Comparison of ENCODE assay signal across 11 cellular contexts in the genomic region with DNA sequence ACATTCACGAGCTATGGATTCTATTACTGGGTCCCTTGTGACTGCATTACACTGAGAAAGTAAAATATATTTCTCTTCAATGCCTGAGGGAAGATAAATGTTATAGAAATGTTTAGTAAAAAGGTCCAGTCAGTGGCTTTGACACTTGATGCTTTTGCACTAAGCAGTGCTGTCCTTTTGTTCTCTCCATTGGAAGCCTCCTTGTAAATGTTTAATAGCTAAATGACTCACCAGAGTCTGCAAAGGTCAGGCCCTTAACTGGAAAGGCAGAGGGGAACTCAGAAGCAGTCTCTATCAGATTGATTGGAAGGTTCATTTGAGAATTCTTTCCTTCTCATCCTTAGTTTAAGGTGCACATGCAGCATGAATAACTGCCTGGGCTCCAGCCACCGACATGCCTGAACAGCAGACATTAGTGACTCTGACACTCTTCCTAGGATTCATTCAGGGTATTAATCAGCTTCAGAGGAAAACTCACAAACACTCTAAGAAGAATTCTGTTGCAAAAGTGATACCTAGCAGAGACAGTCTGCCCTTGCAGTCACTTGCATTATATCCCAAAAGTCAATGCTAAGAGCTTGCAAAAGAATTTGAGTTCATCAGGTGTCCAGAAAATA. TPM values are rescaled to one million over a fixed set of nuclear protein-coding genes. Genes with fewer than 3 reads are reported as not detected.
DNase-seq lines count a peak whose midpoint lies in the region; ATAC-seq and TF ChIP-seq lines count a peak whose summit lies in the region.
"Had no signal": no experiment of that assay in that cellular context is flagged by ENCODE, and none has a peak within 500 bp of the region (broad histone marks: within the 10 kb centered on the region; RNA-seq: fewer than 3 reads in every experiment).

No MANE protein-coding gene starts in this region.

- no peak overlapping the region for H3K4me3 Mint-ChIP-seq in stimulated activated memory B cell treated with anti-CD40 and anti-IgM and Interleukin-4, amounts not matched to agents 10 μg/mL and 1 μg/mL and 100 μg/mL, for 72 hours
- H3K4me3 Mint-ChIP-seq in activated CD8-positive, alpha-beta memory T cell treated with anti-CD3 and anti-CD28 coated beads, Interleukin-2, amount 10 ng/mL, durations not matched to agents 7 days and 5 days, result no peak overlapping the region
- H3K4me3 Mint-ChIP-seq: naive B cell had no signal

- peak; percentile 10 for DNase-seq in NCI-H2227 (lab: John Stamatoyannopoulos, UW; ENCODE audit: unreplicated experiment)
- DNase-seq in NCI-H2227 treated with DMSO at 0.1 percent for 48 hours (lab: John Stamatoyannopoulos, UW), result no peak
- peak; percentile 60 for DNase-seq in epithelial cell of esophagus (ENCODE audit: low read depth)
- DNase-seq in activated CD8-positive, alpha-beta memory T cell treated with anti-CD3 and anti-CD28 coated beads, Interleukin-2, amount 10 ng/mL, durations not matched to agents 7 days and 5 days, result no peak
- DNase-seq in GM10248 (ENCODE audit: extremely low spot score), result no peak
- DNase-seq: KBM-7, naive B cell, Right ventricle myocardium superior had no signal

- H3K4me1 Mint-ChIP-seq in stimulated activated memory B cell treated with anti-CD40 and anti-IgM and Interleukin-4, amounts not matched to agents 10 μg/mL and 1 μg/mL and 100 μg/mL, for 72 hours, result no peaks in the 10 kb centered on the region
- no peaks in the 10 kb centered on the region for H3K4me1 Mint-ChIP-seq in activated CD8-positive, alpha-beta memory T cell treated with anti-CD3 and anti-CD28 coated beads, Interleukin-2, amount 10 ng/mL, durations not matched to agents 7 days and 5 days

- H3K9me3 Mint-ChIP-seq in stimulated activated memory B cell treated with anti-CD40 and anti-IgM and Interleukin-4, amounts not matched to agents 10 μg/mL and 1 μg/mL and 100 μg/mL, for 72 hours, result peaks cover 9% of the 10 kb centered on the region
- no peaks in the 10 kb centered on the region for H3K9me3 Mint-ChIP-seq in activated CD8-positive, alpha-beta memory T cell treated with anti-CD3 and anti-CD28 coated beads, Interleukin-2, amount 10 ng/mL, durations not matched to agents 7 days and 5 days (ENCODE audit: low read depth)

- no peaks in the 10 kb centered on the region for H3K36me3 Mint-ChIP-seq in stimulated activated memory B cell treated with anti-CD40 and anti-IgM and Interleukin-4, amounts not matched to agents 10 μg/mL and 1 μg/mL and 100 μg/mL, for 72 hours
- no peaks in the 10 kb centered on the region for H3K36me3 Mint-ChIP-seq in activated CD8-positive, alpha-beta memory T cell treated with anti-CD3 and anti-CD28 coated beads, Interleukin-2, amount 10 ng/mL, durations not matched to agents 7 days and 5 days

- no peak overlapping the region for H3K27ac Mint-ChIP-seq in stimulated activated memory B cell treated with anti-CD40 and anti-IgM and Interleukin-4, amounts not matched to agents 10 μg/mL and 1 μg/mL and 100 μg/mL, for 72 hours
- H3K27ac Mint-ChIP-seq in activated CD8-positive, alpha-beta memory T cell treated with anti-CD3 and anti-CD28 coated beads, Interleukin-2, amount 10 ng/mL, durations not matched to agents 7 days and 5 days, result no peak overlapping the region
- H3K27ac Mint-ChIP-seq: naive B cell had no signal

- POLR2A ChIA-PET in GM10248 (lab: Yijun Ruan, JAX), result no interaction called here

- TF ChIP-seq CTCF in epithelial cell of esophagus (IDR thresholded peaks at IDR 0.05; ENCODE audit: insufficient read depth, low read depth, low read length, missing control alignments) (no peak), GM10248 (IDR thresholded peaks at IDR 0.05; ENCODE audit: control extremely low read depth, extremely low read depth, low read depth, missing control alignments) (no peak)

- CTCF ChIA-PET in activated CD8-positive, alpha-beta memory T cell treated with anti-CD3 and anti-CD28 coated beads, Interleukin-2, amount 10 ng/mL, durations not matched to agents 7 days and 5 days (lab: Charles Lee), result no interaction called here
- CTCF ChIA-PET in GM10248 (lab: Yijun Ruan, JAX), result no interaction called here

- no peak overlapping the region for H3K4me3 ChIP-seq in epithelial cell of esophagus (ENCODE audit: low read length)

- peak; percentile 68 for ATAC-seq in HG03139 (IDR thresholded peaks at IDR 0.05; ENCODE audit: unreplicated experiment)
- peak; percentile 50 for ATAC-seq in stimulated activated memory B cell treated with anti-CD40 and anti-IgM and Interleukin-4, amounts not matched to agents 10 μg/mL and 1 μg/mL and 100 μg/mL, for 72 hours
- ATAC-seq in activated CD8-positive, alpha-beta memory T cell treated with anti-CD3 and anti-CD28 coated beads, Interleukin-2, amount 10 ng/mL, durations not matched to agents 7 days and 5 days, result no peak
- no peak for ATAC-seq in HG03442 (IDR thresholded peaks at IDR 0.05; ENCODE audit: unreplicated experiment)

- H3K27me3 Mint-ChIP-seq in stimulated activated memory B cell treated with anti-CD40 and anti-IgM and Interleukin-4, amounts not matched to agents 10 μg/mL and 1 μg/mL and 100 μg/mL, for 72 hours, result no peaks in the 10 kb centered on the region
- H3K27me3 Mint-ChIP-seq in activated CD8-positive, alpha-beta memory T cell treated with anti-CD3 and anti-CD28 coated beads, Interleukin-2, amount 10 ng/mL, durations not matched to agents 7 days and 5 days, result peaks cover 21% of the 10 kb centered on the region

RNA-seq across cellular contexts. Expression of gene EDRF1, which starts 11.5 kb away (rescaled TPM):
- 10 to 100 TPM; 36.6 to 38.3 TPM for total RNA-seq in activated CD8-positive, alpha-beta memory T cell treated with anti-CD3 and anti-CD28 coated beads, Interleukin-2, amount 10 ng/mL, durations not matched to agents 7 days and 5 days

RNA-seq across cellular contexts. Expression of gene TEX36, which starts 25.0 kb away (rescaled TPM):
- not detected for total RNA-seq in activated CD8-positive, alpha-beta memory T cell treated with anti-CD3 and anti-CD28 coated beads, Interleukin-2, amount 10 ng/mL, durations not matched to agents 7 days and 5 days
- total RNA-seq: Right ventricle myocardium superior had no signal

Comparison
In these comparisons a context has a peak if more than half of its experiments do, and no peak if none do; other contexts are left out.
1. DNase-seq: peak in NCI-H2227 (single experiment) and epithelial cell of esophagus (single experiment); none in NCI-H2227 treated with DMSO at 0.1 percent for 48 hours (single experiment), activated CD8-positive, alpha-beta memory T cell treated with anti-CD3 and anti-CD28 coated beads, Interleukin-2, amount 10 ng/mL, durations not matched to agents 7 days and 5 days (single experiment) and GM10248 (single experiment).
2. ATAC-seq: peak in HG03139 (single experiment) and stimulated activated memory B cell treated with anti-CD40 and anti-IgM and Interleukin-4, amounts not matched to agents 10 μg/mL and 1 μg/mL and 100 μg/mL, for 72 hours (single experiment); none in activated CD8-positive, alpha-beta memory T cell treated with anti-CD3 and anti-CD28 coated beads, Interleukin-2, amount 10 ng/mL, durations not matched to agents 7 days and 5 days (single experiment) and HG03442 (single experiment).